ENCODE assay signal across 11 cellular contexts in the genomic region with DNA sequence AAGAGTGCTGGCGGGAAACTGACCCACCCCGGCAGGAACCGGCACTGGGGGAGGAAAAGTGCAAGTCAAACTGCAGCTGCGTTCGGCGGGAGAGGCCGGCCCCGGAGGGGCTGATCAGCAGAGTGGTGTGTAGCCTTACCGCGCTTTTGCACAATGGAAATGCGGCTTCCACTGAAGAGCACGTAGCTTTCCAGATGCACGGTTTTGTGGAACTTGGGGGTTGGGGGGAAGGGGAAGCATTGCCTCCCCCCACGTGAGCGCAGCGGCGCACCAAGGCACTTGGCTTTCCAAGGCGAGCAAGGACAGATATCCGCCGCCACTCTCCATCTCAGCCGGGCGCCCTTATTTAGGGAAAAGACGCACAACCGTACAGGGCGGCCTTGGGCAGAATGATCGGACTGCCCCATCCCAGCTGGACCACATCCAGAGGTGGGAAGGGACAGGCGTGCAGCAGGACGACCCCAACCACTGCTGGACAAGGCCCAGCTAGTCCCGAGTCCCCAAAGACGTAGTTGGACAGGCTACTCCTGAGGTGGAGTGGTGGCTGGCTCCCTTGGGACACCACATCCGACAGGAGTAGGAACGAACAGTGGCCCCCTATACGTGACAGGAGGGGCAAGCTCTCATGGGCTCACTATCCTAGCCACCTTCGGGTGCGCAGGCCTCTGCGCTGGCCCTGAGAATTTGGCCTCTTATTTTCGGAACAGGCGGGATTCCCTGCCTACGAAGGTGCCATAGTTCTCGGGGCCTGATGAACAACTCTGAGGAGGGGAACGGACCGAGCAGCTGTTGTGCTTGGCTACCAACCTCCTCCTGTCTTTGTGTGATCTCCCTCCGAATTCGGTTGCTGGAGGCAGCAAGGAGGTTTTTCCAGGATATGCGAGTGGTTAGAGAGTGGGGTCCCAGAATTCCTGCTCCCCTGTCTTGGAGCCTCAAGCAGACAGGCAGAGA. TPM values are rescaled to one million over a fixed set of nuclear protein-coding genes. Genes with fewer than 3 reads are reported as not detected.
A peak's percentile ranks its signal among the peaks of the same experiment; 100 is the strongest.
DNase-seq lines count a peak whose midpoint lies in the region; ATAC-seq, FAIRE-seq and TF ChIP-seq lines count a peak whose summit lies in the region.
"Had no signal": no experiment of that assay in that cellular context is flagged by ENCODE, and none has a peak within 500 bp of the region (broad histone marks: within the 10 kb centered on the region; RNA-seq: fewer than 3 reads in every experiment).

No MANE protein-coding gene starts in this region.

- no peak overlapping the region for H3K23ac ChIP-seq in H1 (ENCODE audit: insufficient read length)

- H4K5ac ChIP-seq in H1 (ENCODE audit: insufficient read length, low read depth, low read length), result no peak overlapping the region

- H3K9me3 ChIP-seq in Caco-2 (no peaks in the 10 kb centered on the region), H1 (ENCODE audit: insufficient read depth in 2 of 2, low read depth in 1 of 2, low read length in 1 of 2) (no peaks in the 10 kb centered on the region), psoas muscle (no peaks in the 10 kb centered on the region), HAP-1 (no peaks in the 10 kb centered on the region)

- H3K36me3 ChIP-seq in Caco-2 (ENCODE audit: control insufficient read depth, insufficient read depth, low read length), result no peaks in the 10 kb centered on the region
- H3K36me3 ChIP-seq in H7 (replicated peaks; ENCODE audit: control insufficient read depth, insufficient read depth, low read length), result no peaks in the 10 kb centered on the region
- H3K36me3 ChIP-seq in H1 (ENCODE audit: control insufficient read depth in 2 of 4, insufficient read depth in 4 of 4, low read length in 3 of 4), result peaks cover 0 to 7% (median 0%) of the 10 kb centered on the region in 4 experiments; a peak in 1 of 8 replicates
- H3K36me3 ChIP-seq in psoas muscle (ENCODE audit: insufficient read depth in 1 of 2, low read depth in 1 of 2), result no peaks in the 10 kb centered on the region
- no peaks in the 10 kb centered on the region for H3K36me3 ChIP-seq in HAP-1 (replicated peaks)

- H3K4me3 ChIP-seq in Caco-2 (ENCODE audit: low read depth, low read length) (no peak overlapping the region; the same call in none of the 2 replicates), H7 (ENCODE audit: insufficient read depth, low read depth, low read length) (no peak overlapping the region), H1 (ENCODE audit: extremely low read depth in 1 of 4, insufficient read depth in 2 of 4, low read depth in 3 of 4, low read length in 4 of 4) (peak overlapping the region in 3 of 4 experiments; percentile 3 to 49 (median 7); a peak in 3 of 8 replicates), psoas muscle (peak overlapping the region; percentile 43), HAP-1 (no peak overlapping the region)

- H3K4me3 Mint-ChIP-seq in Caco-2 (ENCODE audit: unreplicated experiment), result peak overlapping the region; percentile 21

- peaks cover 6% of the 10 kb centered on the region for H3K4me1 Mint-ChIP-seq in Caco-2 (ENCODE audit: low read depth, unreplicated experiment)

- no peak overlapping the region for H2BK120ac ChIP-seq in H1 (replicated peaks; ENCODE audit: low read depth, low read length)

- H2BK15ac ChIP-seq in H1 (ENCODE audit: low read length), result peak overlapping the region; percentile 82; the same call in 1 of the 2 replicates

- H3K18ac ChIP-seq in H1 (ENCODE audit: extremely low read depth, low read length), result peak overlapping the region; percentile 60

- H3K27ac Mint-ChIP-seq in Caco-2 (ENCODE audit: unreplicated experiment), result no peak overlapping the region

- H3K9ac ChIP-seq in H1 (replicated peaks in 1 of 4; ENCODE audit: extremely low read depth in 1 of 4, low read depth in 3 of 4, low read length in 3 of 4), result no peak overlapping the region

- H3K14ac ChIP-seq in H1 (ENCODE audit: insufficient read length), result no peak overlapping the region

- ATAC-seq in psoas muscle, result no peak
- no peak for ATAC-seq in GM19463 (IDR thresholded peaks at IDR 0.05; ENCODE audit: unreplicated experiment)

- no peak for TF ChIP-seq RAD21 in H1 (IDR thresholded peaks at IDR 0.05 in 1 of 2, conservative IDR thresholded peaks at IDR 0.05 in 1 of 2; ENCODE audit: low read depth in 2 of 2, low read length in 2 of 2)

- no peak overlapping the region for H2AFZ ChIP-seq in H1 (ENCODE audit: low read length)

- no peak overlapping the region for H3K27ac ChIP-seq in H1 (ENCODE audit: low read depth, low read length)
- no peak overlapping the region for H3K27ac ChIP-seq in psoas muscle

- no peaks in the 10 kb centered on the region for H3K36me3 Mint-ChIP-seq in Caco-2 (ENCODE audit: insufficient read depth, unreplicated experiment)

- TF ChIP-seq POLR2A in H1 (IDR thresholded peaks at IDR 0.05; ENCODE audit: control extremely low read depth in 1 of 2, low read depth in 2 of 2, low read length in 2 of 2), result no peak

- DNase-seq in Caco-2 (peak in 1 of 2 experiments; percentile 34), H7 (peak; percentile 71), H1 (ENCODE audit: low read depth in 1 of 2, low spot score in 2 of 2) (peak in 1 of 2 experiments; percentile 70), psoas muscle (peak in 1 of 2 donors; percentile 46), HAP-1 (ENCODE audit: low spot score in 2 of 2) (no peak), UCSD-AML1 (lab: John Stamatoyannopoulos, UW; ENCODE audit: unreplicated experiment) (no peak), NCI-H2227 (lab: John Stamatoyannopoulos, UW; ENCODE audit: unreplicated experiment) (no peak)
- DNase-seq: T-helper 1 cell had no signal

- H2BK5ac ChIP-seq in H1 (ENCODE audit: low read depth, low read length), result no peak overlapping the region

- no peak for TF ChIP-seq EP300 in H1 (IDR thresholded peaks at IDR 0.05; ENCODE audit: borderline replicate concordance in 1 of 2, low read depth in 2 of 2, low read length in 2 of 2)

- 9% methylated on average over 35 of the region's 45 CpGs; no CpG with 5 or more reads in 1 of the 2 experiments for WGBS in H1 (ENCODE audit: extremely low coverage in 1 of 2, insufficient coverage in 1 of 2, insufficient read length in 1 of 2, insufficient replicate concordance in 2 of 2, low coverage in 1 of 2, low lambda C conversion rate in 2 of 2, missing lambda C conversion rate in 1 of 2), 2 experiments
- WGBS in psoas muscle, 3 donors, result 4 to 5% (median 4%) methylated on average over 43 to 45 of the region's 45 CpGs

- peaks cover 15 to 35% of the 10 kb centered on the region in 2 experiments for H4K20me1 ChIP-seq in H1 (replicated peaks in 1 of 2; ENCODE audit: control insufficient read depth in 1 of 2, insufficient read depth in 2 of 2, low read length in 2 of 2)

- no TSS peak for BruUV-seq in Caco-2 (replicated peaks; lab: Mats Ljungman, UMichigan)

- CTCF ChIA-PET in Caco-2 (lab: Charles Lee), result interaction anchor here (0.6 to 1.2 kb wide), 3 partner anchors 16 to 135 kb away, joined by 3 to 4 read pairs (median 3); no protein-coding TSS in a partner anchor
- CTCF ChIA-PET in H1 (lab: Charles Lee; ENCODE audit: partially characterized antibody), result interaction anchor here (0.5 to 13.0 kb wide), 22 partner anchors 14 to 1556 kb away, joined by 3 to 284 read pairs (median 6); a partner anchor contains a TSS

- H3K27me3 ChIP-seq in Caco-2 (replicated peaks; ENCODE audit: control insufficient read depth, insufficient read depth, low read length), result peaks cover 11% of the 10 kb centered on the region
- peaks cover 88% of the 10 kb centered on the region for H3K27me3 ChIP-seq in H7 (ENCODE audit: control insufficient read depth, insufficient read depth, low read length)
- peaks cover 75 to 94% (median 91%) of the 10 kb centered on the region in 4 experiments for H3K27me3 ChIP-seq in H1 (replicated peaks in 1 of 4; ENCODE audit: control insufficient read depth in 3 of 4, extremely low read depth in 1 of 4, insufficient read depth in 3 of 4, low read length in 3 of 4)
- peaks cover 0 to 98% (median 40%) of the 10 kb centered on the region in 3 donors for H3K27me3 ChIP-seq in psoas muscle (ENCODE audit: insufficient read depth in 3 of 3, low read length in 2 of 3)
- H3K27me3 ChIP-seq in HAP-1 (ENCODE audit: low read depth), result peaks cover 67% of the 10 kb centered on the region

- no peak overlapping the region for H3K56ac ChIP-seq in H1 (replicated peaks; ENCODE audit: insufficient read length, low read depth, low read length)

- peaks cover 36% of the 10 kb centered on the region for H3K27me3 Mint-ChIP-seq in Caco-2 (ENCODE audit: insufficient read depth, unreplicated experiment)

- in situ Hi-C loops in HAP-1 (cut with MboI; ENCODE audit: low sequenced_read_pairs), result no loop called here

- H3K4ac ChIP-seq in H1 (replicated peaks; ENCODE audit: insufficient read length, low read depth, low read length), result no peak overlapping the region

- POLR2A ChIA-PET in Caco-2 (lab: Charles Lee), result no interaction called here
- POLR2A ChIA-PET in H1 (lab: Charles Lee; ENCODE audit: partially characterized antibody), result interaction anchor here (1.0 to 3.1 kb wide), 3 partner anchors 8 to 106 kb away, joined by 3 to 9 read pairs (median 7); a partner anchor contains a TSS

- TF ChIP-seq CTCF in Caco-2 (IDR thresholded peaks at IDR 0.05; ENCODE audit: insufficient read depth in 1 of 2, low read depth in 1 of 2, low read length in 1 of 2, severe bottlenecking in 1 of 2, unreplicated experiment in 1 of 2) (no peak), H1 (IDR thresholded peaks at IDR 0.05; ENCODE audit: control extremely low read depth in 1 of 3, insufficient read depth in 1 of 3, low read depth in 1 of 3, low read length in 3 of 3) (no peak), psoas muscle (IDR thresholded peaks at IDR 0.05) (no peak)

- FAIRE-seq in H1 (lab: Jason Lieb, UNC), result no peak

- H3K4me2 ChIP-seq in H1 (ENCODE audit: insufficient read depth in 1 of 2, low read depth in 2 of 2, low read length in 2 of 2), result peak overlapping the region; percentile 11 to 48; a peak in 3 of 4 replicates

- peak overlapping the region; percentile 99 for H2BK12ac ChIP-seq in H1 (ENCODE audit: low read depth, low read length)

- H4K91ac ChIP-seq in H1 (replicated peaks; ENCODE audit: insufficient read length, low read length), result peak overlapping the region; percentile 61

- peak overlapping the region; percentile 4; the same call in 1 of the 2 replicates for H4K8ac ChIP-seq in H1 (ENCODE audit: extremely low read depth, insufficient read depth, low read length)

- H3K4me1 ChIP-seq in Caco-2 (peaks cover 14% of the 10 kb centered on the region), H1 (replicated peaks in 1 of 4; ENCODE audit: control insufficient read depth in 3 of 4, insufficient read depth in 4 of 4, low read length in 3 of 4) (peaks cover 0 to 25% (median 19%) of the 10 kb centered on the region in 4 experiments; a peak in 6 of 7 replicates), psoas muscle (peaks cover 15% of the 10 kb centered on the region), HAP-1 (no peaks in the 10 kb centered on the region)

- no peaks in the 10 kb centered on the region for H3K9me3 Mint-ChIP-seq in Caco-2 (ENCODE audit: unreplicated experiment)

- peaks cover 6% of the 10 kb centered on the region; the same call in 1 of the 2 replicates for H3K23me2 ChIP-seq in H1 (ENCODE audit: low read depth, low read length)

- peak overlapping the region; percentile 86; the same call in 1 of the 2 replicates for H2BK20ac ChIP-seq in H1 (ENCODE audit: low read length)

- peak overlapping the region; percentile 97; the same call in 1 of the 2 replicates for H2AK5ac ChIP-seq in H1 (ENCODE audit: low read depth, low read length)

- no peaks in the 10 kb centered on the region for H3K79me2 ChIP-seq in H1 (ENCODE audit: control insufficient read depth in 1 of 2, insufficient read depth in 2 of 2, low read length in 2 of 2)

- H3K79me1 ChIP-seq in H1 (ENCODE audit: low read depth, low read length), result no peaks in the 10 kb centered on the region

- intact Hi-C loops in Caco-2 (cut with micrococcal nuclease; ENCODE audit: unreplicated experiment) (loop anchor here (5.0 kb wide), 1 partner anchor 45 kb away; no protein-coding TSS in a partner anchor), psoas muscle (cut with DNase I) (loop anchor here in 1 of 2 donors (5.0 kb wide), 1 partner anchor 125 kb away; a partner anchor contains a TSS)

RNA-seq across cellular contexts. Expression of a gene that starts 2.4 kb away (rescaled TPM):
- total RNA-seq in Caco-2 (2022), result not detected in 2 replicates
- not detected in 2 replicates for total RNA-seq in H7 (2014; rRNA removed; shearing (Covaris generic))
- total RNA-seq in H1 (2021; fragmentation: NEBNext Ultra II Directional; extraction: Animal tissue kit (Norgen Biotek cat#: 25700)), result not detected in 2 replicates
- polyA plus RNA-seq in H1 (2011; rRNA removed), result not detected in 2 replicates
- polyA plus RNA-seq in H1 (2011; cell fraction: cytosol; rRNA removed), result not detected
- not detected for polyA plus RNA-seq in H1 (2011; cell fraction: nucleus; rRNA removed)
- not detected in 4 replicates for polyA plus RNA-seq in H1 (2012, experiment 1 of 2)
- not detected for polyA plus RNA-seq in H1 (2012, experiment 2 of 2)
- not detected for polyA plus RNA-seq in H1 (2013, experiment 1 of 2)
- polyA plus RNA-seq in H1 (2013, experiment 2 of 2), result not detected
- not detected in 2 replicates for polyA minus RNA-seq in H1 (2011; rRNA and poly(A)+ RNA removed)
- polyA minus RNA-seq in H1 (2011; cell fraction: cytosol; rRNA and poly(A)+ RNA removed), result not detected
- not detected for polyA minus RNA-seq in H1 (2011; cell fraction: nucleus; rRNA and poly(A)+ RNA removed)
- total RNA-seq in psoas muscle, result not detected
- polyA plus RNA-seq in psoas muscle, result not detected
- total RNA-seq: fibroblast of villous mesenchyme, omental fat pad had no signal

RNA-seq across cellular contexts. Expression of a gene that starts 10.6 kb away (rescaled TPM):
- total RNA-seq in Caco-2 (2022) (0.59 TPM in 1 of 2 replicates, not detected in the other), psoas muscle (not detected)
- not detected in 2 replicates for total RNA-seq in H7 (2014; rRNA removed; shearing (Covaris generic))
- not detected in 2 replicates for total RNA-seq in H1 (2021; fragmentation: NEBNext Ultra II Directional; extraction: Animal tissue kit (Norgen Biotek cat#: 25700))
- polyA plus RNA-seq in H1 (2011; rRNA removed) (not detected in 2 replicates), psoas muscle (under 1 TPM in 1 of 3 donors, not detected in 2; 0.08 TPM)
- polyA plus RNA-seq in H1 (2011; cell fraction: cytosol; rRNA removed), result not detected
- polyA plus RNA-seq in H1 (2011; cell fraction: nucleus; rRNA removed), result not detected
- polyA plus RNA-seq in H1 (2012, experiment 1 of 2), result not detected in 4 replicates
- polyA plus RNA-seq in H1 (2012, experiment 2 of 2), result not detected
- not detected for polyA plus RNA-seq in H1 (2013, experiment 1 of 2)
- polyA plus RNA-seq in H1 (2013, experiment 2 of 2), result not detected
- polyA minus RNA-seq in H1 (2011; rRNA and poly(A)+ RNA removed), result not detected in 2 replicates
- not detected for polyA minus RNA-seq in H1 (2011; cell fraction: cytosol; rRNA and poly(A)+ RNA removed)
- not detected for polyA minus RNA-seq in H1 (2011; cell fraction: nucleus; rRNA and poly(A)+ RNA removed)
- total RNA-seq: omental fat pad had no signal

RNA-seq across cellular contexts. Expression of a gene that starts 23.1 kb away (rescaled TPM):
- 0.18 and 0.21 TPM in 2 replicates for total RNA-seq in Caco-2 (2022)
- 0.17 TPM in 1 of 2 replicates, not detected in the other for total RNA-seq in H7 (2014; rRNA removed; shearing (Covaris generic))
- not detected in 2 replicates for total RNA-seq in H1 (2021; fragmentation: NEBNext Ultra II Directional; extraction: Animal tissue kit (Norgen Biotek cat#: 25700))
- polyA plus RNA-seq in H1 (2011; rRNA removed), result 0.14 TPM in 2 replicates
- 0.09 TPM for polyA plus RNA-seq in H1 (2011; cell fraction: cytosol; rRNA removed)
- not detected for polyA plus RNA-seq in H1 (2011; cell fraction: nucleus; rRNA removed)
- 0.08 to 0.33 TPM (median 0.14 TPM) in 3 of 4 replicates, not detected in the other for polyA plus RNA-seq in H1 (2012, experiment 1 of 2)
- not detected for polyA plus RNA-seq in H1 (2012, experiment 2 of 2)
- 0.10 TPM for polyA plus RNA-seq in H1 (2013, experiment 1 of 2)
- polyA plus RNA-seq in H1 (2013, experiment 2 of 2), result 0.13 TPM
- polyA minus RNA-seq in H1 (2011; rRNA and poly(A)+ RNA removed), result 0.06 TPM in 1 of 2 replicates, not detected in the other
- polyA minus RNA-seq in H1 (2011; cell fraction: cytosol; rRNA and poly(A)+ RNA removed), result not detected
- polyA minus RNA-seq in H1 (2011; cell fraction: nucleus; rRNA and poly(A)+ RNA removed), result not detected
- total RNA-seq in psoas muscle, result not detected
- under 1 TPM in 1 of 3 donors, not detected in 2; 0.03 TPM for polyA plus RNA-seq in psoas muscle
- total RNA-seq: fibroblast of villous mesenchyme, omental fat pad had no signal

RNA-seq across cellular contexts. Expression of a gene that starts 58.7 kb away (rescaled TPM):
- 0.34 and 0.77 TPM in 2 replicates for total RNA-seq in Caco-2 (2022)
- 0.11 TPM in 1 of 2 replicates, not detected in the other for total RNA-seq in H7 (2014; rRNA removed; shearing (Covaris generic))
- total RNA-seq in H1 (2021; fragmentation: NEBNext Ultra II Directional; extraction: Animal tissue kit (Norgen Biotek cat#: 25700)), result 0.13 and 0.19 TPM in 2 replicates
- polyA plus RNA-seq in H1 (2011; rRNA removed), result 0.38 and 0.45 TPM in 2 replicates
- 1.0 TPM for polyA plus RNA-seq in H1 (2011; cell fraction: cytosol; rRNA removed)
- 0.88 TPM for polyA plus RNA-seq in H1 (2011; cell fraction: nucleus; rRNA removed)
- polyA plus RNA-seq in H1 (2012, experiment 1 of 2), result 0.32 to 0.68 TPM (median 0.52 TPM) in 4 replicates
- polyA plus RNA-seq in H1 (2012, experiment 2 of 2), result 0.33 TPM
- 0.18 TPM for polyA plus RNA-seq in H1 (2013, experiment 1 of 2)
- 0.18 TPM for polyA plus RNA-seq in H1 (2013, experiment 2 of 2)
- 0.35 and 0.76 TPM in 2 replicates for polyA minus RNA-seq in H1 (2011; rRNA and poly(A)+ RNA removed)
- not detected for polyA minus RNA-seq in H1 (2011; cell fraction: cytosol; rRNA and poly(A)+ RNA removed)
- 0.20 TPM for polyA minus RNA-seq in H1 (2011; cell fraction: nucleus; rRNA and poly(A)+ RNA removed)
- total RNA-seq in psoas muscle, result not detected
- polyA plus RNA-seq in psoas muscle, result not detected
- total RNA-seq: fibroblast of villous mesenchyme had no signal

Comparison
In these comparisons a context has a peak if more than half of its experiments do, and no peak if none do; other contexts are left out.
1. H3K4me3 ChIP-seq: peak in H1 (3 of 4) and psoas muscle (single experiment); none in Caco-2 (single experiment), H7 (single experiment) and HAP-1 (single experiment).